In the genomic region with DNA sequence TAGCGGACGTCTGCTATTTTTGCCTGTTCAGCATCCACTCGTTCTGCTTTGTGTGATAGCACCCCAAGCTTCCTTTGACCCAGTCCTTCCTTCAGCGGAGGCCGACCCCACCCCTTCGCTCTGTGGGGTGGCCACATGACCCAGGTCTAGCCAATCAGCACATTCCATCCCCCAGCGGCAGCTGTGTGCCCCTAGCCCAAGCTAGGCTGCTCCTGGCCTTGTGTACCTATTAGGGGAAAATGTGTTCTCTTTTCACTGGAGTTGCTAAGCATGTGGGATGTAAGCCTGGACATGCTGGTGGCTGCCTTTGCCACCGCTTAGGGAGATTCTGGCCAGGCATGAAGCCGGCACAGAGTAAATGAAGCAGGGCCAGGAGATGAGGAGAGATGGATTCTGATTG, we compare ENCODE assay signal across 11 cellular contexts. TPM values are rescaled to one million over a fixed set of nuclear protein-coding genes. Genes with fewer than 3 reads are reported as not detected.
DNase-seq lines count a peak whose midpoint lies in the region; ATAC-seq and TF ChIP-seq lines count a peak whose summit lies in the region.
"Not testable (repeated sequence)": the region's sequence is repeated elsewhere in the genome, so short reads cannot be mapped to it uniquely, and the experiment has no call there.
"Had no signal": no experiment of that assay in that cellular context is flagged by ENCODE, and none has a peak within 500 bp of the region (broad histone marks: within the 10 kb centered on the region; RNA-seq: fewer than 3 reads in every experiment).

No MANE protein-coding gene starts in this region.

- H3K36me3 Mint-ChIP-seq in CD4-positive, CD25-positive, alpha-beta regulatory T cell; activated CD8-positive, alpha-beta T cell treated with anti-CD3 and anti-CD28 coated beads for 36 hours (ENCODE audit: low read depth); naive thymus-derived CD4-positive, alpha-beta T cell: not testable (repeated sequence)

- H3K9me3 ChIP-seq in CD4-positive, CD25-positive, alpha-beta regulatory T cell (ENCODE audit: control insufficient read depth in 2 of 2, low read length in 2 of 2); SJCRH30 (replicated peaks); mammary epithelial cell (replicated peaks; ENCODE audit: insufficient read depth, low read length); naive thymus-derived CD4-positive, alpha-beta T cell (ENCODE audit: control insufficient read depth in 2 of 3, low read length in 3 of 3); sigmoid colon: not testable (repeated sequence)

- H3K27me3 ChIP-seq in CD4-positive, CD25-positive, alpha-beta regulatory T cell (ENCODE audit: control insufficient read depth, insufficient read depth, low read length); SJCRH30; mammary epithelial cell (ENCODE audit: insufficient read depth, low read length); naive thymus-derived CD4-positive, alpha-beta T cell (ENCODE audit: control insufficient read depth in 2 of 2, insufficient read depth in 2 of 2, low read length in 2 of 2); sigmoid colon: not testable (repeated sequence)

- not testable (repeated sequence) for H3K4me1 Mint-ChIP-seq in CD4-positive, CD25-positive, alpha-beta regulatory T cell; activated CD8-positive, alpha-beta T cell treated with anti-CD3 and anti-CD28 coated beads for 36 hours (ENCODE audit: low read depth); naive thymus-derived CD4-positive, alpha-beta T cell

- intact Hi-C loops in activated CD8-positive, alpha-beta T cell treated with anti-CD3 and anti-CD28 coated beads for 36 hours (cut with micrococcal nuclease); mammary epithelial cell (cut with micrococcal nuclease); naive thymus-derived CD4-positive, alpha-beta T cell (cut with micrococcal nuclease); sigmoid colon (cut with DNase I): not testable (repeated sequence)

- TF ChIP-seq CTCF in activated CD8-positive, alpha-beta T cell treated with anti-CD3 and anti-CD28 coated beads for 36 hours (IDR thresholded peaks at IDR 0.05); mammary epithelial cell (conservative IDR thresholded peaks at IDR 0.05 in 1 of 2, IDR thresholded peaks at IDR 0.05 in 1 of 2; ENCODE audit: extremely low read depth in 1 of 2, insufficient read depth in 1 of 2, low read depth in 1 of 2, low read length in 2 of 2); sigmoid colon (IDR thresholded peaks at IDR 0.05): not testable (repeated sequence)

- not testable (repeated sequence) for H3K79me2 ChIP-seq in mammary epithelial cell (ENCODE audit: insufficient read depth, low read length)

- H3K27ac ChIP-seq in CD4-positive, CD25-positive, alpha-beta regulatory T cell (ENCODE audit: insufficient read depth, low read length, poor library complexity, severe bottlenecking); SJCRH30; mammary epithelial cell (ENCODE audit: insufficient read depth, low read depth, low read length); naive thymus-derived CD4-positive, alpha-beta T cell (ENCODE audit: low read depth, low read length); sigmoid colon: not testable (repeated sequence)

- H3K4me3 ChIP-seq in CD4-positive, CD25-positive, alpha-beta regulatory T cell (ENCODE audit: low read depth, low read length); SJCRH30; mammary epithelial cell (replicated peaks in 1 of 3; ENCODE audit: insufficient read depth in 1 of 3, low read depth in 2 of 3, low read length in 3 of 3); naive thymus-derived CD4-positive, alpha-beta T cell (ENCODE audit: low read length); sigmoid colon: not testable (repeated sequence)

- not testable (repeated sequence) for H3K27ac Mint-ChIP-seq in CD4-positive, CD25-positive, alpha-beta regulatory T cell; activated CD8-positive, alpha-beta T cell treated with anti-CD3 and anti-CD28 coated beads for 36 hours; naive thymus-derived CD4-positive, alpha-beta T cell

- H3K4me1 ChIP-seq in CD4-positive, CD25-positive, alpha-beta regulatory T cell (ENCODE audit: control insufficient read depth, insufficient read depth, low read length, poor library complexity, severe bottlenecking); SJCRH30; mammary epithelial cell (ENCODE audit: insufficient read depth, low read length); naive thymus-derived CD4-positive, alpha-beta T cell (ENCODE audit: control insufficient read depth in 2 of 2, insufficient read depth in 2 of 2, low read length in 2 of 2); sigmoid colon: not testable (repeated sequence)

- H3K4me3 Mint-ChIP-seq in CD4-positive, CD25-positive, alpha-beta regulatory T cell; activated CD8-positive, alpha-beta T cell treated with anti-CD3 and anti-CD28 coated beads for 36 hours; naive thymus-derived CD4-positive, alpha-beta T cell: not testable (repeated sequence)

- peak overlapping the region; percentile 23 for H2AFZ ChIP-seq in mammary epithelial cell (ENCODE audit: low read depth, low read length)

- POLR2A ChIA-PET in activated CD8-positive, alpha-beta T cell treated with anti-CD3 and anti-CD28 coated beads for 36 hours (lab: Charles Lee); naive thymus-derived CD4-positive, alpha-beta T cell (lab: Charles Lee): not testable (repeated sequence)

- not testable (repeated sequence) for H3K27me3 Mint-ChIP-seq in CD4-positive, CD25-positive, alpha-beta regulatory T cell; activated CD8-positive, alpha-beta T cell treated with anti-CD3 and anti-CD28 coated beads for 36 hours; naive thymus-derived CD4-positive, alpha-beta T cell

- not testable (repeated sequence) for DNase-seq in CD4-positive, CD25-positive, alpha-beta regulatory T cell; mammary epithelial cell
- DNase-seq in NAMALWA (ENCODE audit: low spot score) (peak; percentile 55), SJCRH30 (peak; percentile 33 to 40), hypothalamus (lab: John Stamatoyannopoulos, UW) (peak in 37 of 51 donors; percentile 1 to 74 (median 22)), sigmoid colon (peak; percentile 46)
- DNase-seq in activated CD8-positive, alpha-beta T cell treated with anti-CD3 and anti-CD28 coated beads for 36 hours = peak; percentile 35
- DNase-seq in naive thymus-derived CD4-positive, alpha-beta T cell = peak in 1 of 9 donors; percentile 30

- H3K9me3 Mint-ChIP-seq in CD4-positive, CD25-positive, alpha-beta regulatory T cell; activated CD8-positive, alpha-beta T cell treated with anti-CD3 and anti-CD28 coated beads for 36 hours; naive thymus-derived CD4-positive, alpha-beta T cell: not testable (repeated sequence)

- TF ChIP-seq EP300 in sigmoid colon (IDR thresholded peaks at IDR 0.05) = not testable (repeated sequence)

- dilution Hi-C loops in mammary epithelial cell (cut with HindIII; ENCODE audit: low sequenced_read_pairs) = not testable (repeated sequence)

- ATAC-seq in CD4-positive, CD25-positive, alpha-beta regulatory T cell (ENCODE audit: low read depth in 2 of 2) = peak; percentile 43 to 49
- ATAC-seq in activated CD8-positive, alpha-beta T cell treated with anti-CD3 and anti-CD28 coated beads for 36 hours = peak; percentile 75
- peak; percentile 73 for ATAC-seq in naive thymus-derived CD4-positive, alpha-beta T cell

- not testable (repeated sequence) for BruUV-seq in mammary epithelial cell (replicated peaks; lab: Mats Ljungman, UMichigan)

- TF ChIP-seq POLR2A in sigmoid colon (IDR thresholded peaks at IDR 0.05) = not testable (repeated sequence)

- not testable (repeated sequence) for H4K20me1 ChIP-seq in mammary epithelial cell (ENCODE audit: insufficient read depth, low read length)

- CTCF ChIA-PET in activated CD8-positive, alpha-beta T cell treated with anti-CD3 and anti-CD28 coated beads for 36 hours (lab: Charles Lee); mammary epithelial cell (lab: Charles Lee; ENCODE audit: low non-redundant PET); naive thymus-derived CD4-positive, alpha-beta T cell (lab: Charles Lee): not testable (repeated sequence)

- 17% methylated on average over 6 of the region's 9 CpGs for WGBS in mammary epithelial cell (ENCODE audit: low coverage, missing lambda C conversion rate)
- WGBS in sigmoid colon, 2 donors = 49 to 65% methylated on average over 8 to 9 of the region's 9 CpGs

- H3K9ac ChIP-seq in mammary epithelial cell (ENCODE audit: insufficient read depth, low read length) = not testable (repeated sequence)

- not testable (repeated sequence) for H3K36me3 ChIP-seq in CD4-positive, CD25-positive, alpha-beta regulatory T cell (ENCODE audit: control insufficient read depth, insufficient read depth, low read length); SJCRH30; mammary epithelial cell (ENCODE audit: insufficient read depth, low read length); naive thymus-derived CD4-positive, alpha-beta T cell (ENCODE audit: control insufficient read depth in 2 of 3, insufficient read depth in 3 of 3, low read length in 3 of 3); sigmoid colon

- in situ Hi-C loops in mammary epithelial cell (cut with MboI; ENCODE audit: low sequenced_read_pairs in 2 of 2) = not testable (repeated sequence)

- H3K4me2 ChIP-seq in mammary epithelial cell (ENCODE audit: insufficient read depth, low read depth, low read length) = not testable (repeated sequence)

RNA-seq across cellular contexts. Expression of a gene that starts 33.1 kb away (rescaled TPM):
- total RNA-seq in CD4-positive, CD25-positive, alpha-beta regulatory T cell = 3.0 TPM
- polyA plus RNA-seq in CD4-positive, CD25-positive, alpha-beta regulatory T cell = under 1 TPM in 2 of 4 donors, not detected in 2; 0.13 to 0.42 TPM
- total RNA-seq in SJCRH30 (2014; rRNA removed; shearing (Covaris generic)) = 0.20 and 1.2 TPM in 2 replicates
- under 1 TPM in 1 of 2 experiments, not detected in 1; 0.52 TPM for total RNA-seq in activated CD8-positive, alpha-beta T cell treated with anti-CD3 and anti-CD28 coated beads for 36 hours
- under 1 TPM in 1 of 2 donors, not detected in 1; 0.26 TPM for total RNA-seq in mammary epithelial cell
- polyA plus RNA-seq in mammary epithelial cell = 0.25 TPM
- 2.7 TPM for polyA minus RNA-seq in mammary epithelial cell
- 1 to 10 TPM; 2.5 to 7.3 (median 5.6) TPM for total RNA-seq in naive thymus-derived CD4-positive, alpha-beta T cell
- not detected for polyA plus RNA-seq in naive thymus-derived CD4-positive, alpha-beta T cell
- 1 to 10 TPM in 3 of 4 donors, not detected in 1; 2.1 to 4.1 (median 3.4) TPM for total RNA-seq in sigmoid colon
- 1 to 10 TPM in 1 of 3 donors, under 1 TPM in 1, not detected in 1; 0.60 to 1.1 TPM for polyA plus RNA-seq in sigmoid colon
- total RNA-seq: dermis microvascular lymphatic vessel endothelial cell, LHCN-M2 had no signal

RNA-seq across cellular contexts. Expression of a gene that starts 37.9 kb away (rescaled TPM):
- 20.2 TPM for total RNA-seq in CD4-positive, CD25-positive, alpha-beta regulatory T cell
- polyA plus RNA-seq in CD4-positive, CD25-positive, alpha-beta regulatory T cell = 1 to 10 TPM; 2.0 to 4.9 (median 3.1) TPM
- total RNA-seq in SJCRH30 (2014; rRNA removed; shearing (Covaris generic)) = 0.53 and 0.59 TPM in 2 replicates
- total RNA-seq in activated CD8-positive, alpha-beta T cell treated with anti-CD3 and anti-CD28 coated beads for 36 hours = 10 to 100 TPM; 35.3 to 35.9 TPM
- total RNA-seq in mammary epithelial cell (under 1 TPM; 0.17 to 0.38 TPM), sigmoid colon (under 1 TPM in 3 of 4 donors, not detected in 1; 0.14 to 0.36 (median 0.33) TPM)
- polyA plus RNA-seq in mammary epithelial cell (0.08 TPM), sigmoid colon (1 to 10 TPM in 1 of 3 donors, under 1 TPM in 1, not detected in 1; under 0.01 to 1.3 TPM)
- not detected for polyA minus RNA-seq in mammary epithelial cell
- total RNA-seq in naive thymus-derived CD4-positive, alpha-beta T cell = 10 to 100 TPM in 4 of 5 experiments, 1 to 10 TPM in 1; 6.0 to 19.9 (median 17.9) TPM
- polyA plus RNA-seq in naive thymus-derived CD4-positive, alpha-beta T cell = 10 to 100 TPM in 1 of 2 donors, 1 to 10 TPM in 1; 4.2 to 10.0 TPM
- total RNA-seq: RPMI7951 had no signal
